In genomic region chr4:48103483-48104139, GRCh38 we compare ENCODE assay signal across 10 cellular contexts. TPM values are rescaled to one million over a fixed set of nuclear protein-coding genes. Genes with fewer than 3 reads are reported as not detected.
A peak's percentile ranks its signal among the peaks of the same experiment; 100 is the strongest.
DNase-seq lines count a peak whose midpoint lies in the region; ATAC-seq, FAIRE-seq and TF ChIP-seq lines count a peak whose summit lies in the region.
"Had no signal": no experiment of that assay in that cellular context is flagged by ENCODE, and none has a peak within 500 bp of the region (broad histone marks: within the 10 kb centered on the region; RNA-seq: fewer than 3 reads in every experiment).

No MANE protein-coding gene starts in this region.

- H3K4me1 Mint-ChIP-seq in activated CD4-positive, alpha-beta T cell treated with anti-CD3 and anti-CD28 coated beads, Interleukin-2, amount 10 ng/mL, durations not matched to agents 24 days and 14 days, result peaks cover 16% of the 10 kb centered on the region
- H3K4me1 Mint-ChIP-seq in natural killer cell treated with Interleukin-12 subunit alpha and Interleukin-12 subunit beta and Interleukin-15 and Interleukin-18, amount 100 ng/mL, for 72 hours (ENCODE audit: low read depth in 2 of 2), result peaks cover 34 to 48% of the 10 kb centered on the region in 2 donors
- no peaks in the 10 kb centered on the region for H3K4me1 Mint-ChIP-seq in CD14-positive monocyte

- H3K27ac Mint-ChIP-seq in activated CD4-positive, alpha-beta T cell treated with anti-CD3 and anti-CD28 coated beads, Interleukin-2, amount 10 ng/mL, durations not matched to agents 24 days and 14 days, result peak overlapping the region; percentile 63
- peak overlapping the region; percentile 82 to 86 for H3K27ac Mint-ChIP-seq in natural killer cell treated with Interleukin-12 subunit alpha and Interleukin-12 subunit beta and Interleukin-15 and Interleukin-18, amount 100 ng/mL, for 72 hours
- no peak overlapping the region for H3K27ac Mint-ChIP-seq in CD14-positive monocyte

- no peak for TF ChIP-seq POLR2A in lower leg skin (IDR thresholded peaks at IDR 0.05)

- H3K27ac ChIP-seq in kidney (ENCODE audit: low read depth in 2 of 2, low read length in 2 of 2), result no peak overlapping the region
- H3K27ac ChIP-seq: WERI-Rb-1 had no signal

- intact Hi-C loops in activated CD4-positive, alpha-beta T cell treated with anti-CD3 and anti-CD28 coated beads, Interleukin-2, amount 10 ng/mL, durations not matched to agents 24 days and 14 days (cut with micrococcal nuclease), result loop anchor here (1.0 to 2.0 kb wide), 3 partner anchors 26 to 67 kb away; no protein-coding TSS in a partner anchor
- intact Hi-C loops in CD14-positive monocyte (cut with micrococcal nuclease), result no loop called here
- intact Hi-C loops in kidney (cut with DNase I), result no loop called here
- intact Hi-C loops in lower leg skin (cut with DNase I; ENCODE audit: low total_unique reads), result no loop called here

- no peak overlapping the region for H3K4me3 ChIP-seq in kidney (ENCODE audit: low read length in 2 of 2)
- H3K4me3 ChIP-seq in lower leg skin (ENCODE audit: low read depth, poor library complexity, severe bottlenecking), result no peak overlapping the region

- H3K9me3 Mint-ChIP-seq in activated CD4-positive, alpha-beta T cell treated with anti-CD3 and anti-CD28 coated beads, Interleukin-2, amount 10 ng/mL, durations not matched to agents 24 days and 14 days, result no peaks in the 10 kb centered on the region
- no peaks in the 10 kb centered on the region for H3K9me3 Mint-ChIP-seq in natural killer cell treated with Interleukin-12 subunit alpha and Interleukin-12 subunit beta and Interleukin-15 and Interleukin-18, amount 100 ng/mL, for 72 hours
- no peaks in the 10 kb centered on the region for H3K9me3 Mint-ChIP-seq in CD14-positive monocyte

- peak; percentile 80 for ATAC-seq in HG02610 (IDR thresholded peaks at IDR 0.05; ENCODE audit: unreplicated experiment)
- peak; percentile 75 for ATAC-seq in HG03571 (IDR thresholded peaks at IDR 0.05; ENCODE audit: unreplicated experiment)
- ATAC-seq in natural killer cell treated with Interleukin-12 subunit alpha and Interleukin-12 subunit beta and Interleukin-15 and Interleukin-18, amount 100 ng/mL, for 72 hours, result peak in 1 of 2 donors; percentile 69

- no peaks in the 10 kb centered on the region for H3K4me1 ChIP-seq in kidney (ENCODE audit: control insufficient read depth in 1 of 2, insufficient read depth in 1 of 2, low read depth in 1 of 2, low read length in 2 of 2)

- peaks cover 37% of the 10 kb centered on the region for H3K36me3 Mint-ChIP-seq in activated CD4-positive, alpha-beta T cell treated with anti-CD3 and anti-CD28 coated beads, Interleukin-2, amount 10 ng/mL, durations not matched to agents 24 days and 14 days (ENCODE audit: low read depth)
- H3K36me3 Mint-ChIP-seq in natural killer cell treated with Interleukin-12 subunit alpha and Interleukin-12 subunit beta and Interleukin-15 and Interleukin-18, amount 100 ng/mL, for 72 hours, result peaks cover 14% of the 10 kb centered on the region
- no peaks in the 10 kb centered on the region for H3K36me3 Mint-ChIP-seq in CD14-positive monocyte

- FAIRE-seq in kidney (lab: Jason Lieb, UNC), result no peak

- H3K36me3 ChIP-seq in kidney (ENCODE audit: control insufficient read depth in 1 of 2, insufficient read depth in 2 of 2, low read length in 2 of 2), result no peaks in the 10 kb centered on the region
- H3K36me3 ChIP-seq: WERI-Rb-1 had no signal

- TF ChIP-seq CTCF in CD14-positive monocyte (IDR thresholded peaks at IDR 0.05), result no peak
- no peak for TF ChIP-seq CTCF in kidney (IDR thresholded peaks at IDR 0.05; ENCODE audit: borderline replicate concordance, extremely low read depth, insufficient read depth)
- TF ChIP-seq CTCF in lower leg skin (IDR thresholded peaks at IDR 0.05), result no peak

- no peaks in the 10 kb centered on the region for H3K9me3 ChIP-seq in kidney (ENCODE audit: control insufficient read depth in 1 of 2, low read length in 2 of 2)

- 73 to 85% methylated on average over 3 of the region's 3 CpGs for WGBS in lower leg skin, 2 donors

- peak; percentile 51 for DNase-seq in activated CD4-positive, alpha-beta T cell treated with anti-CD3 and anti-CD28 coated beads, Interleukin-2, amount 10 ng/mL, durations not matched to agents 24 days and 14 days
- no peak for DNase-seq in activated CD4-positive, alpha-beta T cell treated with anti-CD3 and anti-CD28 coated beads, Interleukin-2, amount 50 U/mL, for 4 hours
- DNase-seq in natural killer cell treated with Interleukin-12 subunit alpha and Interleukin-12 subunit beta and Interleukin-15 and Interleukin-18, amount 100 ng/mL, for 72 hours (ENCODE audit: low spot score), result no peak
- no peak for DNase-seq in CD14-positive monocyte (ENCODE audit: low spot score)
- no peak for DNase-seq in kidney
- no peak for DNase-seq in lower leg skin (ENCODE audit: low spot score in 2 of 2)
- DNase-seq: RPMI8226, WERI-Rb-1 had no signal

- no peak overlapping the region for H3K9ac ChIP-seq in kidney (ENCODE audit: low read length in 2 of 2)

- H3K4me3 Mint-ChIP-seq in activated CD4-positive, alpha-beta T cell treated with anti-CD3 and anti-CD28 coated beads, Interleukin-2, amount 10 ng/mL, durations not matched to agents 24 days and 14 days, result no peak overlapping the region
- peak overlapping the region; percentile 84 for H3K4me3 Mint-ChIP-seq in natural killer cell treated with Interleukin-12 subunit alpha and Interleukin-12 subunit beta and Interleukin-15 and Interleukin-18, amount 100 ng/mL, for 72 hours
- no peak overlapping the region for H3K4me3 Mint-ChIP-seq in CD14-positive monocyte

- no peaks in the 10 kb centered on the region for H3K27me3 Mint-ChIP-seq in activated CD4-positive, alpha-beta T cell treated with anti-CD3 and anti-CD28 coated beads, Interleukin-2, amount 10 ng/mL, durations not matched to agents 24 days and 14 days
- H3K27me3 Mint-ChIP-seq in natural killer cell treated with Interleukin-12 subunit alpha and Interleukin-12 subunit beta and Interleukin-15 and Interleukin-18, amount 100 ng/mL, for 72 hours, result no peaks in the 10 kb centered on the region
- H3K27me3 Mint-ChIP-seq in CD14-positive monocyte (ENCODE audit: low read depth in 3 of 3), result peaks cover 0 to 4% (median 1%) of the 10 kb centered on the region in 3 donors

RNA-seq across cellular contexts. Expression of gene TXK, which starts 30.4 kb away (rescaled TPM):
- total RNA-seq in activated CD4-positive, alpha-beta T cell treated with anti-CD3 and anti-CD28 coated beads, Interleukin-2, amount 10 ng/mL, durations not matched to agents 24 days and 14 days, result 7.6 and 8.0 TPM in 2 replicates
- total RNA-seq in natural killer cell treated with Interleukin-12 subunit alpha and Interleukin-12 subunit beta and Interleukin-15 and Interleukin-18, amount 100 ng/mL, for 72 hours, result 10 to 100 TPM; 26.1 to 60.2 TPM
- polyA plus RNA-seq in CD14-positive monocyte (under 1 TPM; 0.13 to 0.54 TPM), kidney (ENCODE audit: insufficient read depth, low read depth, low replicate concordance) (0.26 TPM)
- total RNA-seq in kidney (7.9 TPM), lower leg skin (1 to 10 TPM in 3 of 4 donors, under 1 TPM in 1; 0.81 to 3.4 (median 2.2) TPM)

Comparison
In these comparisons a context has a peak if more than half of its experiments do, and no peak if none do; other contexts are left out.
1. H3K27ac Mint-ChIP-seq: peak in activated CD4-positive, alpha-beta T cell treated with anti-CD3 and anti-CD28 coated beads, Interleukin-2, amount 10 ng/mL, durations not matched to agents 24 days and 14 days (single experiment) and natural killer cell treated with Interleukin-12 subunit alpha and Interleukin-12 subunit beta and Interleukin-15 and Interleukin-18, amount 100 ng/mL, for 72 hours (2 of 2); none in CD14-positive monocyte (0 of 7).